Comparison of ENCODE assay signal across 1 cellular context in the genomic region with DNA sequence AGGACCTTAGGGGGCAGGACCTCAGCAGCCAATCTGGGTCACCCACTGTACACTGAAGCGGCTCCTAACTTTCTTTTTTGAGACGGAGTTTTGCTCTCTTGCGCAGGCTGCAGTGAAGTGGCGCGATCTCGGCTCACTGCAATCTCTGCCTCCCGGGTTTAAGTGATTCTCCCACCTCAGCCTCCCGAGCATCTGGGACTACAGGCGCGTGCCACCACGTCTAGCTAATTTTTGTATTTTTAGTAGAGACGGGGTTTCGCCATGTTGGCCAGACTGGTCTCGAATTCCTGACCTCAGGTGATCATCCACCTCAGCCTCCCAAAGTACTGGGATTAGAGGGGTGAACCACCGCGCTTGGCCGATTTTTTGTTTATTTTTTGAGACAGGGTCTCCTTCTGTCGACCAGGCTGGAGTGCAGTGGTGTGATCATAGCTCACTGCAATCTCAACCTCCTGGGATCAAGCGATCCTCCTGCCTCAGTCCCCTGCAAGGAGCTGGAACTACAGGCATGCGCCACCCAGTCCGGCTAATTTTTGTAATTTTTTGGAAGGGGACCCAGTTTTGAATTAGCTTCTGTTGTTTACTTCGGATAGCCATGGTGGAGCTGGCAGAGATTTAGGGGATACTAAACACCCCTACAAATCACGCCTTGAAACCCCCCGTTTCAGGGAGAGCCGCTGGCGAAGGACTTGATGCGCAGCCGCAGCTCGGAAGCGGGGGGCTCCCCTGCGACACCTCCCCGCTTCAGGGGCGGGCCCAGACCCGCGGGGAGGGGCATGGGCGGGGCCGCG.
TF ChIP-seq lines count a peak whose summit lies in the region.

No MANE protein-coding gene starts in this region.

TF ChIP-seq in H1, 55 proteins besides CTCF, POLR2A, EP300 and RAD21:
- no peak for TF ChIP-seq CTBP2 (IDR thresholded peaks at IDR 0.05; ENCODE audit: borderline replicate concordance, insufficient read depth, insufficient read length, low read length)
- TF ChIP-seq CREB1 (IDR thresholded peaks at IDR 0.05), result 0 out of 2 replicates have a peak, but pooled peaks have one; percentile 2
- peak; percentile 68 for TF ChIP-seq NRF1 (IDR thresholded peaks at IDR 0.05; ENCODE audit: low read depth, low read length)
TF ChIP-seq in H1: peak in this region for 2.
